Comparison of ENCODE assay signal across 8 cellular contexts in genomic region chr2:218323526-218324472, GRCh38. TPM values are rescaled to one million over a fixed set of nuclear protein-coding genes. Genes with fewer than 3 reads are reported as not detected.
DNase-seq lines count a peak whose midpoint lies in the region; ATAC-seq and TF ChIP-seq lines count a peak whose summit lies in the region.

No MANE protein-coding gene starts in this region.

- H3K4me1 ChIP-seq in lung (ENCODE audit: control insufficient read depth in 2 of 2, insufficient read depth in 2 of 2, low read length in 2 of 2), result peaks cover 0 to 20% of the 10 kb centered on the region in 2 donors
- H3K4me1 ChIP-seq in upper lobe of right lung, result peaks cover 37% of the 10 kb centered on the region

- CTCF ChIA-PET in activated CD8-positive, alpha-beta memory T cell treated with anti-CD3 and anti-CD28 coated beads, Interleukin-2, amount 10 ng/mL, durations not matched to agents 7 days and 5 days (lab: Charles Lee), result interaction anchor here (1.2 kb wide), 1 partner anchor 43 kb away, joined by 3 read pairs; no protein-coding TSS in a partner anchor

- no peak for TF ChIP-seq CTCF in lung (IDR thresholded peaks at IDR 0.05; ENCODE audit: control extremely low read depth, extremely low read depth)
- no peak for TF ChIP-seq CTCF in upper lobe of right lung (IDR thresholded peaks at IDR 0.05)

- no peaks in the 10 kb centered on the region for H3K36me3 Mint-ChIP-seq in activated CD8-positive, alpha-beta memory T cell treated with anti-CD3 and anti-CD28 coated beads, Interleukin-2, amount 10 ng/mL, durations not matched to agents 7 days and 5 days

- DNase-seq in activated CD8-positive, alpha-beta memory T cell treated with anti-CD3 and anti-CD28 coated beads, Interleukin-2, amount 10 ng/mL, durations not matched to agents 7 days and 5 days, result no peak
- no peak for DNase-seq in activated CD8-positive, alpha-beta memory T cell treated with anti-CD3 and anti-CD28 coated beads, Interleukin-2, amount 50 U/mL, for 4 hours
- DNase-seq in dedifferentiated amniotic fluid mesenchymal stem cell (ENCODE audit: extremely low spot score) (peak; percentile 30), lung (ENCODE audit: low spot score) (peak; percentile 65), upper lobe of right lung (peak; percentile 80)

- no peak for ATAC-seq in activated CD8-positive, alpha-beta memory T cell treated with anti-CD3 and anti-CD28 coated beads, Interleukin-2, amount 10 ng/mL, durations not matched to agents 7 days and 5 days
- peak; percentile 41 for ATAC-seq in lung (ENCODE audit: insufficient read depth, low FRiP score)
- peak; percentile 43 for ATAC-seq in upper lobe of right lung
- ATAC-seq in GM18511 (IDR thresholded peaks at IDR 0.05; ENCODE audit: unreplicated experiment), result no peak
- no peak for ATAC-seq in GM19395 (IDR thresholded peaks at IDR 0.05; ENCODE audit: unreplicated experiment)

- H3K27ac Mint-ChIP-seq in activated CD8-positive, alpha-beta memory T cell treated with anti-CD3 and anti-CD28 coated beads, Interleukin-2, amount 10 ng/mL, durations not matched to agents 7 days and 5 days, result no peak overlapping the region

- H3K27me3 ChIP-seq in lung (ENCODE audit: control insufficient read depth, insufficient read depth) (no peaks in the 10 kb centered on the region), upper lobe of right lung (no peaks in the 10 kb centered on the region)

- peaks cover 22% of the 10 kb centered on the region for H3K27me3 Mint-ChIP-seq in activated CD8-positive, alpha-beta memory T cell treated with anti-CD3 and anti-CD28 coated beads, Interleukin-2, amount 10 ng/mL, durations not matched to agents 7 days and 5 days

- H3K9me3 Mint-ChIP-seq in activated CD8-positive, alpha-beta memory T cell treated with anti-CD3 and anti-CD28 coated beads, Interleukin-2, amount 10 ng/mL, durations not matched to agents 7 days and 5 days (ENCODE audit: low read depth), result no peaks in the 10 kb centered on the region

- H3K4me3 ChIP-seq in lung, result peak overlapping the region; percentile 62
- peak overlapping the region; percentile 71 for H3K4me3 ChIP-seq in upper lobe of right lung

- H3K9me3 ChIP-seq in lung (ENCODE audit: control insufficient read depth in 2 of 2, insufficient read depth in 1 of 2, low read length in 1 of 2) (no peaks in the 10 kb centered on the region), upper lobe of right lung (no peaks in the 10 kb centered on the region)

- peaks cover 12% of the 10 kb centered on the region for H3K4me1 Mint-ChIP-seq in activated CD8-positive, alpha-beta memory T cell treated with anti-CD3 and anti-CD28 coated beads, Interleukin-2, amount 10 ng/mL, durations not matched to agents 7 days and 5 days

- intact Hi-C loops in upper lobe of right lung (cut with DNase I), result no loop called here

- peak overlapping the region; percentile 66 for H3K4me3 Mint-ChIP-seq in activated CD8-positive, alpha-beta memory T cell treated with anti-CD3 and anti-CD28 coated beads, Interleukin-2, amount 10 ng/mL, durations not matched to agents 7 days and 5 days

- H3K36me3 ChIP-seq in lung (ENCODE audit: control insufficient read depth in 2 of 2, insufficient read depth in 2 of 2, low read length in 2 of 2), result no peaks in the 10 kb centered on the region
- H3K36me3 ChIP-seq in upper lobe of right lung, result no peaks in the 10 kb centered on the region

- WGBS in lung, 2 donors, result 4 to 7% methylated on average over 24 of the region's 24 CpGs

- H3K27ac ChIP-seq in lung (ENCODE audit: low read depth in 1 of 2, low read length in 1 of 2) (peak overlapping the region in 1 of 2 donors; percentile 81), upper lobe of right lung (peak overlapping the region; percentile 82)

TF ChIP-seq in PFSK-1, 5 proteins besides CTCF, POLR2A, EP300 and RAD21:
- TF ChIP-seq, protein P1, sequence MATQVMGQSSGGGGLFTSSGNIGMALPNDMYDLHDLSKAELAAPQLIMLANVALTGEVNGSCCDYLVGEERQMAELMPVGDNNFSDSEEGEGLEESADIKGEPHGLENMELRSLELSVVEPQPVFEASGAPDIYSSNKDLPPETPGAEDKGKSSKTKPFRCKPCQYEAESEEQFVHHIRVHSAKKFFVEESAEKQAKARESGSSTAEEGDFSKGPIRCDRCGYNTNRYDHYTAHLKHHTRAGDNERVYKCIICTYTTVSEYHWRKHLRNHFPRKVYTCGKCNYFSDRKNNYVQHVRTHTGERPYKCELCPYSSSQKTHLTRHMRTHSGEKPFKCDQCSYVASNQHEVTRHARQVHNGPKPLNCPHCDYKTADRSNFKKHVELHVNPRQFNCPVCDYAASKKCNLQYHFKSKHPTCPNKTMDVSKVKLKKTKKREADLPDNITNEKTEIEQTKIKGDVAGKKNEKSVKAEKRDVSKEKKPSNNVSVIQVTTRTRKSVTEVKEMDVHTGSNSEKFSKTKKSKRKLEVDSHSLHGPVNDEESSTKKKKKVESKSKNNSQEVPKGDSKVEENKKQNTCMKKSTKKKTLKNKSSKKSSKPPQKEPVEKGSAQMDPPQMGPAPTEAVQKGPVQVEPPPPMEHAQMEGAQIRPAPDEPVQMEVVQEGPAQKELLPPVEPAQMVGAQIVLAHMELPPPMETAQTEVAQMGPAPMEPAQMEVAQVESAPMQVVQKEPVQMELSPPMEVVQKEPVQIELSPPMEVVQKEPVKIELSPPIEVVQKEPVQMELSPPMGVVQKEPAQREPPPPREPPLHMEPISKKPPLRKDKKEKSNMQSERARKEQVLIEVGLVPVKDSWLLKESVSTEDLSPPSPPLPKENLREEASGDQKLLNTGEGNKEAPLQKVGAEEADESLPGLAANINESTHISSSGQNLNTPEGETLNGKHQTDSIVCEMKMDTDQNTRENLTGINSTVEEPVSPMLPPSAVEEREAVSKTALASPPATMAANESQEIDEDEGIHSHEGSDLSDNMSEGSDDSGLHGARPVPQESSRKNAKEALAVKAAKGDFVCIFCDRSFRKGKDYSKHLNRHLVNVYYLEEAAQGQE (IDR thresholded peaks at IDR 0.05; ENCODE audit: insufficient read depth in 1 of 2, low read depth in 2 of 2, low read length in 2 of 2), result no peak
- TF ChIP-seq POLR2AphosphoS5 (IDR thresholded peaks at IDR 0.05; ENCODE audit: low read depth, low read length), result peak; percentile 28
- TF ChIP-seq TAF1 (IDR thresholded peaks at IDR 0.05; ENCODE audit: borderline replicate concordance, insufficient read depth, low read length), result peak; percentile 69; the same call in 1 of the 2 replicates
- peak; percentile 2 for TF ChIP-seq FOXP2 (optimal IDR thresholded peaks at IDR 0.05; ENCODE audit: borderline replicate concordance, extremely low read depth, extremely low read length, insufficient read depth)
- TF ChIP-seq SIN3A (IDR thresholded peaks at IDR 0.05; ENCODE audit: borderline replicate concordance, insufficient read depth, low read length), result peak; percentile 28; the same call in 1 of the 2 replicates

RNA-seq across cellular contexts. Expression of gene TMBIM1, which starts 31.5 kb away (rescaled TPM):
- 10 to 100 TPM; 51.5 to 72.4 TPM for total RNA-seq in activated CD8-positive, alpha-beta memory T cell treated with anti-CD3 and anti-CD28 coated beads, Interleukin-2, amount 10 ng/mL, durations not matched to agents 7 days and 5 days
- polyA plus RNA-seq in PFSK-1 (2012; ENCODE audit: insufficient read length, low read depth), result 54.5 TPM
- total RNA-seq in lung (100 to 1,000 TPM; 106 to 258 TPM), upper lobe of right lung (281 TPM)
- polyA plus RNA-seq in lung, result 100 to 1,000 TPM in 1 of 2 donors, 10 to 100 TPM in 1; 92.1 to 188 TPM

RNA-seq across cellular contexts. Expression of gene CATIP, which starts 32.9 kb away (rescaled TPM):
- total RNA-seq in activated CD8-positive, alpha-beta memory T cell treated with anti-CD3 and anti-CD28 coated beads, Interleukin-2, amount 10 ng/mL, durations not matched to agents 7 days and 5 days, result not detected
- polyA plus RNA-seq in PFSK-1 (2012; ENCODE audit: insufficient read length, low read depth), result not detected
- total RNA-seq in lung, result 10 to 100 TPM in 1 of 2 donors, 1 to 10 TPM in 1; 5.6 to 12.8 TPM
- 1 to 10 TPM; 5.6 to 6.3 TPM for polyA plus RNA-seq in lung
- 0.64 TPM for total RNA-seq in upper lobe of right lung

RNA-seq across cellular contexts. Expression of gene PNKD, which starts 53.5 kb away (rescaled TPM):
- total RNA-seq in activated CD8-positive, alpha-beta memory T cell treated with anti-CD3 and anti-CD28 coated beads, Interleukin-2, amount 10 ng/mL, durations not matched to agents 7 days and 5 days, result 10 to 100 TPM; 37.6 to 40.7 TPM
- 47.0 TPM for polyA plus RNA-seq in PFSK-1 (2012; ENCODE audit: insufficient read length, low read depth)
- total RNA-seq in lung (100 to 1,000 TPM in 1 of 2 donors, 10 to 100 TPM in 1; 83.8 to 119 TPM), upper lobe of right lung (65.4 TPM)
- polyA plus RNA-seq in lung, result 100 to 1,000 TPM; 110 to 137 TPM

RNA-seq across cellular contexts. Expression of gene AAMP, which starts 53.9 kb away (rescaled TPM):
- 10 to 100 TPM; 49.5 to 61.4 TPM for total RNA-seq in activated CD8-positive, alpha-beta memory T cell treated with anti-CD3 and anti-CD28 coated beads, Interleukin-2, amount 10 ng/mL, durations not matched to agents 7 days and 5 days
- polyA plus RNA-seq in PFSK-1 (2012; ENCODE audit: insufficient read length, low read depth), result 98.2 TPM
- 100 to 1,000 TPM in 1 of 2 donors, 10 to 100 TPM in 1; 72.9 to 193 TPM for total RNA-seq in lung
- polyA plus RNA-seq in lung, result 10 to 100 TPM; 62.0 to 84.2 TPM
- 55.9 TPM for total RNA-seq in upper lobe of right lung

RNA-seq across cellular contexts. Expression of gene SLC11A1, which starts 58.3 kb away (rescaled TPM):
- total RNA-seq in activated CD8-positive, alpha-beta memory T cell treated with anti-CD3 and anti-CD28 coated beads, Interleukin-2, amount 10 ng/mL, durations not matched to agents 7 days and 5 days, result under 1 TPM; 0.18 to 0.35 TPM
- polyA plus RNA-seq in PFSK-1 (2012; ENCODE audit: insufficient read length, low read depth), result 0.21 TPM
- total RNA-seq in lung, result 100 to 1,000 TPM in 1 of 2 donors, 10 to 100 TPM in 1; 57.6 to 262 TPM
- 100 to 1,000 TPM; 206 to 359 TPM for polyA plus RNA-seq in lung
- 302 TPM for total RNA-seq in upper lobe of right lung

Comparison
In these comparisons a context has a peak if more than half of its experiments do, and no peak if none do; other contexts are left out.
1. ATAC-seq: peak in lung (single experiment) and upper lobe of right lung (single experiment); none in activated CD8-positive, alpha-beta memory T cell treated with anti-CD3 and anti-CD28 coated beads, Interleukin-2, amount 10 ng/mL, durations not matched to agents 7 days and 5 days (single experiment), GM18511 (single experiment) and GM19395 (single experiment).
2. DNase-seq: peak in dedifferentiated amniotic fluid mesenchymal stem cell (single experiment), lung (single experiment) and upper lobe of right lung (single experiment); none in activated CD8-positive, alpha-beta memory T cell treated with anti-CD3 and anti-CD28 coated beads, Interleukin-2, amount 10 ng/mL, durations not matched to agents 7 days and 5 days (single experiment) and activated CD8-positive, alpha-beta memory T cell treated with anti-CD3 and anti-CD28 coated beads, Interleukin-2, amount 50 U/mL, for 4 hours (single experiment).